Comparison of ENCODE assay signal across 11 cellular contexts in the genomic region with DNA sequence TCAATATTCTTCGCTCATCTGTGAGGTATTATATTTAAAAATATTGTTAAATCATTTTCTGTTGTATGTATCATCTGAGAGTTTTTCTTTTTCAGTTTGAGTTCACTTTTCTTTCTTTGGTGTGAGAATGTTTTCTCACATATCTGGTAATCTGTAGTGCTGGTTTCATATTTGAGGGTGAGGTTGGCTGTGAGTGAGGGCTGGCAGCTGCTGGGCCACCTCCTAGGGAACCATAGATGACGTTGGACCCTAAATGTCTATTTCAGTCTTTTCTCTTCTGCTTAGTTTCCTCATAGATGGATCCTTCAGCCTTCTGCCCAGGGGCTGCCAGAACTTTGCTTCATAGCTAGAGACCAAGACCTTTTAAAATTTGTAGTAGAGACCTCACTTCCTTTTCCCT. TPM values are rescaled to one million over a fixed set of nuclear protein-coding genes. Genes with fewer than 3 reads are reported as not detected.
DNase-seq lines count a peak whose midpoint lies in the region; ATAC-seq, FAIRE-seq and TF ChIP-seq lines count a peak whose summit lies in the region.
"Had no signal": no experiment of that assay in that cellular context is flagged by ENCODE, and none has a peak within 500 bp of the region (broad histone marks: within the 10 kb centered on the region; RNA-seq: fewer than 3 reads in every experiment).

No MANE protein-coding gene starts in this region.

- no peak for FAIRE-seq in kidney (lab: Jason Lieb, UNC)
- FAIRE-seq: H54 had no signal

- no peak overlapping the region for H3K27ac ChIP-seq in CD4-positive, CD25-positive, alpha-beta regulatory T cell (ENCODE audit: insufficient read depth, low read length, poor library complexity, severe bottlenecking)
- H3K27ac ChIP-seq in MM.1S (ENCODE audit: low read length) (no peak overlapping the region; the same call in 1 of the 2 replicates), lower lobe of right lung (no peak overlapping the region), kidney (ENCODE audit: low read depth in 2 of 2, low read length in 2 of 2) (no peak overlapping the region)
- H3K27ac ChIP-seq: ascending aorta had no signal

- H3K36me3 ChIP-seq in CD4-positive, CD25-positive, alpha-beta regulatory T cell (ENCODE audit: control insufficient read depth, insufficient read depth, low read length) = no peaks in the 10 kb centered on the region
- H3K36me3 ChIP-seq in MM.1S (replicated peaks; ENCODE audit: insufficient read depth, low read length) = no peaks in the 10 kb centered on the region
- no peaks in the 10 kb centered on the region for H3K36me3 ChIP-seq in lower lobe of right lung
- H3K36me3 ChIP-seq in kidney (ENCODE audit: control insufficient read depth in 1 of 2, insufficient read depth in 2 of 2, low read length in 2 of 2) = no peaks in the 10 kb centered on the region
- H3K36me3 ChIP-seq: ascending aorta had no signal

- peaks cover 56% of the 10 kb centered on the region for H3K4me1 ChIP-seq in CD4-positive, CD25-positive, alpha-beta regulatory T cell (ENCODE audit: control insufficient read depth, insufficient read depth, low read length, poor library complexity, severe bottlenecking)
- H3K4me1 ChIP-seq in MM.1S (ENCODE audit: low read length) = peaks cover 48% of the 10 kb centered on the region
- peaks cover 25% of the 10 kb centered on the region for H3K4me1 ChIP-seq in lower lobe of right lung
- no peaks in the 10 kb centered on the region for H3K4me1 ChIP-seq in kidney (ENCODE audit: control insufficient read depth in 1 of 2, insufficient read depth in 1 of 2, low read depth in 1 of 2, low read length in 2 of 2)
- H3K4me1 ChIP-seq: ascending aorta had no signal

- no peaks in the 10 kb centered on the region for H3K27me3 Mint-ChIP-seq in CD4-positive, CD25-positive, alpha-beta regulatory T cell

- H3K79me2 ChIP-seq in MM.1S (ENCODE audit: low read length) = peaks cover 87% of the 10 kb centered on the region

- no peak for TF ChIP-seq CTCF in MM.1S (IDR thresholded peaks at IDR 0.05; ENCODE audit: low read length)
- no peak for TF ChIP-seq CTCF in lower lobe of right lung (IDR thresholded peaks at IDR 0.05)
- TF ChIP-seq CTCF in kidney (IDR thresholded peaks at IDR 0.05; ENCODE audit: borderline replicate concordance, extremely low read depth, insufficient read depth) = no peak

- 0 out of 2 replicates have a peak overlapping the region, but pooled peaks have one; percentile 1 for H3K4me2 ChIP-seq in MM.1S (ENCODE audit: low read depth, low read length)

- no peak overlapping the region for H3K4me3 ChIP-seq in CD4-positive, CD25-positive, alpha-beta regulatory T cell (ENCODE audit: low read depth, low read length)
- no peak overlapping the region for H3K4me3 ChIP-seq in MM.1S (ENCODE audit: low read length)
- H3K4me3 ChIP-seq in lower lobe of right lung = no peak overlapping the region
- no peak overlapping the region for H3K4me3 ChIP-seq in kidney (ENCODE audit: low read length in 2 of 2)
- H3K4me3 ChIP-seq: ascending aorta had no signal

- H3F3A ChIP-seq in MM.1S (ENCODE audit: insufficient read depth, low read length) = peaks cover 15% of the 10 kb centered on the region

- no peak for ATAC-seq in CD4-positive, CD25-positive, alpha-beta regulatory T cell (ENCODE audit: low read depth in 2 of 2)
- ATAC-seq in GM18873 (IDR thresholded peaks at IDR 0.05; ENCODE audit: low FRiP score, unreplicated experiment) (peak; percentile 35), HG02870 (IDR thresholded peaks at IDR 0.05; ENCODE audit: unreplicated experiment) (peak; percentile 23), lower lobe of right lung (no peak)

- intact Hi-C loops in lower lobe of right lung (cut with DNase I) (no loop called here), kidney (cut with DNase I) (no loop called here), posterior cingulate gyrus (cut with DNase I) (no loop called here)

- peak overlapping the region; percentile 1 to 42 (median 33) for H3K27ac Mint-ChIP-seq in CD4-positive, CD25-positive, alpha-beta regulatory T cell

- H2AFZ ChIP-seq in MM.1S (ENCODE audit: low read length) = no peak overlapping the region

- peak overlapping the region in 1 of 4 donors; percentile 4 for H3K4me3 Mint-ChIP-seq in CD4-positive, CD25-positive, alpha-beta regulatory T cell

- no peaks in the 10 kb centered on the region for H3K9me3 ChIP-seq in CD4-positive, CD25-positive, alpha-beta regulatory T cell (ENCODE audit: control insufficient read depth in 2 of 2, low read length in 2 of 2)
- H3K9me3 ChIP-seq in MM.1S (replicated peaks; ENCODE audit: insufficient read depth, low read length) (no peaks in the 10 kb centered on the region), lower lobe of right lung (no peaks in the 10 kb centered on the region), kidney (ENCODE audit: control insufficient read depth in 1 of 2, low read length in 2 of 2) (no peaks in the 10 kb centered on the region)
- H3K9me3 ChIP-seq: ascending aorta had no signal

- H3K9me3 Mint-ChIP-seq in CD4-positive, CD25-positive, alpha-beta regulatory T cell = no peaks in the 10 kb centered on the region

- no peaks in the 10 kb centered on the region for H3K27me3 ChIP-seq in CD4-positive, CD25-positive, alpha-beta regulatory T cell (ENCODE audit: control insufficient read depth, insufficient read depth, low read length)
- H3K27me3 ChIP-seq in MM.1S (replicated peaks; ENCODE audit: insufficient read depth, low read length) (no peaks in the 10 kb centered on the region), lower lobe of right lung (ENCODE audit: low read depth) (no peaks in the 10 kb centered on the region)
- H3K27me3 ChIP-seq: ascending aorta had no signal

- H3K9ac ChIP-seq in MM.1S (ENCODE audit: low read length) (no peak overlapping the region), kidney (ENCODE audit: low read length in 2 of 2) (no peak overlapping the region)

- peaks cover 23 to 28% (median 28%) of the 10 kb centered on the region in 4 donors for H3K4me1 Mint-ChIP-seq in CD4-positive, CD25-positive, alpha-beta regulatory T cell

- H4K20me1 ChIP-seq in MM.1S (ENCODE audit: insufficient read depth, low read length) = peaks cover 21% of the 10 kb centered on the region

- peaks cover 5% of the 10 kb centered on the region for H3K36me3 Mint-ChIP-seq in CD4-positive, CD25-positive, alpha-beta regulatory T cell

- H3K9me2 ChIP-seq in MM.1S (replicated peaks; ENCODE audit: insufficient read depth, low read length) = no peaks in the 10 kb centered on the region

- peak in 1 of 3 donors; percentile 13 for DNase-seq in CD4-positive, CD25-positive, alpha-beta regulatory T cell
- peak; percentile 40 for DNase-seq in MM.1S
- DNase-seq in DMS53 (lab: John Stamatoyannopoulos, UW) = no peak
- DNase-seq in lower lobe of right lung = no peak
- no peak for DNase-seq in kidney
- no peak for DNase-seq in posterior cingulate gyrus
- DNase-seq: C1 segment of cervical spinal cord had no signal

RNA-seq across cellular contexts. Expression of a gene that starts 33.5 kb away (rescaled TPM):
- total RNA-seq in CD4-positive, CD25-positive, alpha-beta regulatory T cell = 68.8 TPM
- 1 to 10 TPM; 3.6 to 7.2 (median 6.3) TPM for polyA plus RNA-seq in CD4-positive, CD25-positive, alpha-beta regulatory T cell
- total RNA-seq in lower lobe of right lung = 61.7 TPM
- 40.9 TPM for total RNA-seq in kidney
- 14.3 TPM for polyA plus RNA-seq in kidney (ENCODE audit: insufficient read depth, low read depth, low replicate concordance)

Comparison
In these comparisons a context has a peak if more than half of its experiments do, and no peak if none do; other contexts are left out.
1. ATAC-seq: peak in GM18873 (single experiment) and HG02870 (single experiment); none in CD4-positive, CD25-positive, alpha-beta regulatory T cell (0 of 2) and lower lobe of right lung (0 of 2).